ENCODE assay signal across 32 cellular contexts in the genomic region with DNA sequence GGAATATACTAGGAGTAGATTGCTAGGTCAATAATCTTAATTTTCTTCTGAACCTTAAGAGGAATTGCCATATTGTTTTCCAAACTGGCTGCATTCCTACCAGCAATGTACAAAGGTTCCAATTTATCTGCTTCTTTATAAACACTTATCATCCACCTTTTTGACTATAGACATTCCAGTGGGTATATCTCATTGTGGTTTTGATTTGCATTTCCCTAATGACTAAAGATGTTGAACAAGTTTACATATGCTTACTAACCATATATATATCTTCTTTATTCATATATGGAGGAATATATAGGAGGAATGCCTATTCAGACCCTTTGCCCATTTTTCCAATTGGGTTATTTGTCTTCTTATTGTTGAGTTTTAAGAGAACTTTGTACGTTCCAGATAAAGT. TPM values are rescaled to one million over a fixed set of nuclear protein-coding genes. Genes with fewer than 3 reads are reported as not detected.
"Had no signal": no experiment of that assay in that cellular context is flagged by ENCODE, and none has a peak within 500 bp of the region (broad histone marks: within the 10 kb centered on the region; RNA-seq: fewer than 3 reads in every experiment).

No MANE protein-coding gene starts in this region.

- H3K4me3 ChIP-seq: esophagus muscularis mucosa, lung, ovary, psoas muscle, sigmoid colon, testis, tibial artery had no signal

- H3K27ac ChIP-seq: esophagus muscularis mucosa, ovary, psoas muscle, sigmoid colon, testis, tibial artery had no signal

- DNase-seq: effector CD8-positive, alpha-beta T cell; endodermal cell; foreskin melanocyte; kidney; natural killer cell; occipital lobe; ovary; posterior cingulate gyrus; psoas muscle; right cardiac atrium; sigmoid colon; stimulated activated CD4-positive, alpha-beta T cell treated with anti-CD3 and anti-CD28 coated beads, Interleukin-2, amount 100 ng/mL, for 24 hours; stimulated activated CD4-positive, alpha-beta T cell treated with anti-CD3 and anti-CD28 coated beads, Interleukin-4, amount 100 ng/mL, for 24 hours; stimulated activated naive CD8-positive, alpha-beta T cell treated with anti-CD3 and anti-CD28 coated beads, Interleukin-15, Interleukin-2, amounts not matched to agents 100 U/mL and 50 U/mL, for 24 hours; substantia nigra; testis; tibial artery had no signal

- ATAC-seq: left lobe of liver; natural killer cell; psoas muscle; right cardiac atrium; stimulated activated effector memory CD8-positive, alpha-beta T cell treated with anti-CD3 and anti-CD28 coated beads, Interleukin-12 subunit alpha, Interleukin-12 subunit beta, amount 100 ng/mL, for 72 hours; stimulated activated naive CD8-positive, alpha-beta T cell treated with anti-CD3 and anti-CD28 coated beads, Interleukin-15, Interleukin-2, amounts not matched to agents 100 U/mL and 50 U/mL, for 24 hours had no signal

- H3K36me3 ChIP-seq: ovary had no signal

- H3K27ac Mint-ChIP-seq: dendritic cell treated with granulocyte-macrophage colony-stimulating factor and Interleukin-4, amounts not matched to agents 40 ng/mL and 50 ng/mL, for 4 days; endodermal cell; memory B cell; natural killer cell; stimulated activated effector memory CD8-positive, alpha-beta T cell treated with anti-CD3 and anti-CD28 coated beads, Interleukin-12 subunit alpha, Interleukin-12 subunit beta, amount 100 ng/mL, for 72 hours; type B pancreatic cell had no signal

- H3K9me3 Mint-ChIP-seq: dendritic cell treated with granulocyte-macrophage colony-stimulating factor and Interleukin-4, amounts not matched to agents 40 ng/mL and 50 ng/mL, for 4 days; endodermal cell; memory B cell; natural killer cell; stimulated activated effector memory CD8-positive, alpha-beta T cell treated with anti-CD3 and anti-CD28 coated beads, Interleukin-12 subunit alpha, Interleukin-12 subunit beta, amount 100 ng/mL, for 72 hours; type B pancreatic cell had no signal

- H3K4me1 ChIP-seq: esophagus muscularis mucosa, psoas muscle, sigmoid colon, testis had no signal

- H3K4me3 Mint-ChIP-seq: dendritic cell treated with granulocyte-macrophage colony-stimulating factor and Interleukin-4, amounts not matched to agents 40 ng/mL and 50 ng/mL, for 4 days; endodermal cell; memory B cell; natural killer cell; stimulated activated effector memory CD8-positive, alpha-beta T cell treated with anti-CD3 and anti-CD28 coated beads, Interleukin-12 subunit alpha, Interleukin-12 subunit beta, amount 100 ng/mL, for 72 hours; type B pancreatic cell had no signal

- H3K9me3 ChIP-seq: esophagus muscularis mucosa, ovary, psoas muscle, sigmoid colon, testis, tibial artery had no signal

- H3K4me1 Mint-ChIP-seq: endodermal cell; memory B cell; natural killer cell; stimulated activated effector memory CD8-positive, alpha-beta T cell treated with anti-CD3 and anti-CD28 coated beads, Interleukin-12 subunit alpha, Interleukin-12 subunit beta, amount 100 ng/mL, for 72 hours had no signal

- H3K36me3 Mint-ChIP-seq: natural killer cell had no signal

- H3K27me3 ChIP-seq: esophagus muscularis mucosa, ovary, sigmoid colon, testis, tibial artery had no signal

- H3K27me3 Mint-ChIP-seq: dendritic cell treated with granulocyte-macrophage colony-stimulating factor and Interleukin-4, amounts not matched to agents 40 ng/mL and 50 ng/mL, for 4 days; memory B cell; type B pancreatic cell had no signal

RNA-seq across cellular contexts. Expression of a gene that starts 30.8 kb away (rescaled TPM):
- total RNA-seq: fibroblast of lung, mononuclear cell had no signal
- polyA plus RNA-seq: neural cell had no signal

RNA-seq across cellular contexts. Expression of a gene that starts 39.1 kb away (rescaled TPM):
- total RNA-seq: endodermal cell, epithelial cell of proximal tubule, esophagus muscularis mucosa, fibroblast of lung, left lobe of liver, lung, mononuclear cell, natural killer cell, occipital lobe, ovary, psoas muscle, renal cortical epithelial cell, right cardiac atrium, sigmoid colon, skeletal muscle tissue, urinary bladder had no signal
- polyA plus RNA-seq: fibroblast of lung, liver, neural cell, ovary, psoas muscle, right cardiac atrium, urinary bladder had no signal
